ENCODE assay signal across 8 cellular contexts in the genomic region with DNA sequence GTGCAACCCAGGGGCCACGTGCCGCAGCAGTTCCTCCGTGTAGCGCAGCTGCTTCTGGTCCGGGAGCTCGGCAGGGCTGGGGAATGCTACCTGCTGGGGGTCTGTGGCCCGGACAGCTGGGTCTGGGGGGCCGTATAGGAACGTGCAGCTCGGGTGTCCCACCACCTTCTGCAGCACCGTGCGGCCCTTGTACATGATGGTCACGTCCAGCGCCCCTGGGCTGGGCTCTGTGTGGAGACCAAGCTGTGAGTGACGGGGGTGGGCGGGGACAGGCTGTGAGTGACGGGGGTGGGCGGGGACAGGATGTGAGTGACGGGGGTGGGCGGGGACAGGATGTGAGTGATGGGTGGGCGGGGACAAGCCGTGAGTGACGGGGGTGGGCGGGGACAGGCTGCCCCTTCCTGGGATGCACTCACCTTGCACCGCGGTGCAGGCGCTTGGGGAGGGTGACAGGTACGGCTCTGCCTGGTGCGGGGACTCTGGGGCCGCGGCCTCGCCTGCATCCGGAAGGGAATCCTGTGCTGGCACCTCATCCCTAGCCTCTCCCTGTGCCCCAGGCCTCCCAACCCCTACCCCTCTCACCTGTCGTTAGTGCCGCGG. TPM values are rescaled to one million over a fixed set of nuclear protein-coding genes. Genes with fewer than 3 reads are reported as not detected.
A peak's percentile ranks its signal among the peaks of the same experiment; 100 is the strongest.
DNase-seq lines count a peak whose midpoint lies in the region; ATAC-seq and TF ChIP-seq lines count a peak whose summit lies in the region.

No MANE protein-coding gene starts in this region.

- no peak for TF ChIP-seq CTCF in left ventricle myocardium inferior (IDR thresholded peaks at IDR 0.05; ENCODE audit: borderline replicate concordance)

- intact Hi-C loops in left ventricle myocardium inferior (cut with micrococcal nuclease): no loop called here

- peaks cover 54% of the 10 kb centered on the region for H3K36me3 ChIP-seq in left ventricle myocardium inferior

- H3K9me3 ChIP-seq in left ventricle myocardium inferior (replicated peaks): no peaks in the 10 kb centered on the region

- peak overlapping the region; percentile 98 for H3K27ac ChIP-seq in left ventricle myocardium inferior (replicated peaks)

- DNase-seq in NCI-H146 (lab: John Stamatoyannopoulos, UW): peak; percentile 18
- no peak for DNase-seq in NCI-H146 treated with DMSO at 0.1 percent for 48 hours (lab: John Stamatoyannopoulos, UW; ENCODE audit: unreplicated experiment)
- DNase-seq in RKO (ENCODE audit: low spot score): peak; percentile 69
- DNase-seq in activated gamma-delta T cell (lab: John Stamatoyannopoulos, UW): peak; percentile 59
- peak; percentile 70 for DNase-seq in left ventricle myocardium inferior
- DNase-seq in stimulated activated CD4-positive, alpha-beta T cell treated with anti-CD3 and anti-CD28 coated beads, Interleukin-1b, Interleukin-23, amount 100 ng/mL, for 24 hours (ENCODE audit: low read depth in 4 of 4, low spot score in 1 of 4): peak; percentile 61 to 82 (median 74)
- no peak for DNase-seq in SKM-1 (lab: John Stamatoyannopoulos, UW; ENCODE audit: unreplicated experiment)

- peak overlapping the region; percentile 87 for H3K4me3 ChIP-seq in left ventricle myocardium inferior

- no peaks in the 10 kb centered on the region for H3K27me3 ChIP-seq in left ventricle myocardium inferior (ENCODE audit: low read depth)

- H3K4me1 ChIP-seq in left ventricle myocardium inferior: peaks cover 54% of the 10 kb centered on the region

- ATAC-seq in HG03378 (IDR thresholded peaks at IDR 0.05; ENCODE audit: unreplicated experiment): no peak

RNA-seq across cellular contexts. Expression of gene IRF7, which starts 2.3 kb away (rescaled TPM):
- 10.3 TPM for total RNA-seq in left ventricle myocardium inferior

RNA-seq across cellular contexts. Expression of gene CDHR5, which starts 11.3 kb away (rescaled TPM):
- total RNA-seq in left ventricle myocardium inferior: not detected

RNA-seq across cellular contexts. Expression of gene SCT, which starts 13.5 kb away (rescaled TPM):
- total RNA-seq in left ventricle myocardium inferior: not detected

RNA-seq across cellular contexts. Expression of gene DRD4, which starts 23.6 kb away (rescaled TPM):
- total RNA-seq in left ventricle myocardium inferior: 0.22 TPM

RNA-seq across cellular contexts. Expression of gene PHRF1, which starts 37.2 kb away (rescaled TPM):
- total RNA-seq in left ventricle myocardium inferior: 17.7 TPM

Comparison
In these comparisons a context has a peak if more than half of its experiments do, and no peak if none do; other contexts are left out.
1. DNase-seq: peak in NCI-H146 (single experiment), RKO (single experiment), activated gamma-delta T cell (single experiment), left ventricle myocardium inferior (single experiment) and stimulated activated CD4-positive, alpha-beta T cell treated with anti-CD3 and anti-CD28 coated beads, Interleukin-1b, Interleukin-23, amount 100 ng/mL, for 24 hours (4 of 4); none in NCI-H146 treated with DMSO at 0.1 percent for 48 hours (single experiment) and SKM-1 (single experiment).